30 cellular contexts compared by ENCODE assay signal in the genomic region with DNA sequence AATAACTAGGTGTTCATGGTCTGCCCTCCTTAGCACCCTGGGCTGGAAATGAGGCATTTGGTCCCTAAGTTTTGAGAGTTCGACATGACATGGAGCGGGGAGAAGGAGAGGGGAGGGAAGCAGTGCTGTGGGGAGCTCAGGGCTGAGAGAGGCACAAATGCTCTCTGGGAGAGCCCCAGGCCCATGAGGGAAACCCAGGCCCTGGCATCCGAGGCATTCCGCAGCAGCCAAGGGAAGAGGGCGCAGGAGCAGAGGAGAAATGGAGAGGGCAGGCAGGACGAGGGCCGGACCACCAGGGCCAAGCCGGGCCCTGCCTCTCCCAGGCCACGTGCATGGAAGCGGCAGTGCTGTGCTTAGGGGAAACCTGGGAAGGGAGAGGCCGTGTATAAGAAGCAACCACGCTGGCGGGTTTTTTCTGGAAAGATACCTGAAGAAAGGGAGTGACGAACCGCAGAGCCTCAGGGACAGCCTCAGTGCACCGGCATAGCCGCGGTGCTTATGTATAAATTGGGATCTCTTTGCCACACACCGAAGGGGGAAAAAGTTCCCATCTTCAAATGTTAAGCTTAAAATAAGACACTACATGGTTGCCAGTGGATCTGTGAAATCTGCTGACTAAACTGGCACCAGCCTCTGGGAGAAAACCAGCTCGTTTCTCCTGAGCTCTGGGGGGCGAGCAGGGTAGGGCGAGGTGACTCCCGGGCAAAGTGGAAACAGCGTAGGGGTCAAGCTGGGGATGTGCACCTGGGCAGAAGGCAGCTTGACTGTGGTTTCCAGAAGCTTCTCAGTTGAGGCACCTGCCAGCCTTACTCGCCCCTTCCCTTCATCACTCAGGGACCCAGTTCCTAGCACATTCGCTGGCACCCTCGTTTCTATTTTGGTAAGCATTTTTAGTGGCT.
"Had no signal": no experiment of that assay in that cellular context is flagged by ENCODE, and none has a peak within 500 bp of the region (broad histone marks: within the 10 kb centered on the region; RNA-seq: fewer than 3 reads in every experiment).

No MANE protein-coding gene starts in this region.

- H3K27me3 ChIP-seq: body of pancreas, heart left ventricle, tibial artery had no signal

- H3K9me3 Mint-ChIP-seq: activated T-cell treated with anti-CD3 and anti-CD28 coated beads, Interleukin-2, amount 50 U/mL, for 24 hours; activated T-helper 2 cell treated with anti-CD3 and anti-CD28 coated beads, Interferon-gamma antibody, Interleukin-2, Interleukin-4, amounts not matched to agents 10 μg/mL and 5 μg/mL and 100 μg/mL, durations not matched to agents 14 hours and 24 hours and 36 hours; effector memory CD8-positive, alpha-beta T cell; mesothelial cell of epicardium; stimulated activated memory B cell treated with anti-CD40 and anti-IgM and Interleukin-4, amounts not matched to agents 10 μg/mL and 1 μg/mL and 100 μg/mL, for 72 hours; stimulated activated naive CD8-positive, alpha-beta T cell treated with anti-CD3 and anti-CD28 coated beads, Interleukin-15, amount 100 ng/mL, for 72 hours had no signal

- H3K4me3 ChIP-seq: body of pancreas, coronary artery, heart left ventricle, psoas muscle, smooth muscle cell, tibial artery had no signal

- H3K9ac ChIP-seq: parathyroid adenoma had no signal

- DNase-seq: activated CD4-positive, alpha-beta T cell treated with anti-CD3 and anti-CD28 coated beads for 4 hours; activated CD4-positive, alpha-beta T cell treated with anti-CD3 and anti-CD28 coated beads, Interleukin-2, amount 50 U/mL, for 4 hours; activated CD8-positive, alpha-beta memory T cell treated with anti-CD3 and anti-CD28 coated beads, Interleukin-2, amount 50 U/mL, for 4 hours; activated naive CD4-positive, alpha-beta T cell treated with Interleukin-2 at 50 U/mL for 16 hours; activated T-cell treated with anti-CD3 and anti-CD28 coated beads, Interleukin-2, amount 50 U/mL, for 24 hours; body of pancreas; cerebellar nuclear complex; effector memory CD8-positive, alpha-beta T cell; foreskin fibroblast; left ventricle myocardium superior; mammary epithelial cell; nucleus accumbens; psoas muscle; stimulated activated CD4-positive, alpha-beta T cell treated with anti-CD3 and anti-CD28 coated beads, Interleukin-1b, Interleukin-23, amount 100 ng/mL, for 48 hours; stimulated activated CD4-positive, alpha-beta T cell treated with anti-CD3 and anti-CD28 coated beads, Interleukin-4, amount 100 ng/mL, for 4 hours; stimulated activated CD8-positive, alpha-beta memory T cell treated with anti-CD3 and anti-CD28 coated beads, Interleukin-4, amount 100 ng/mL, for 48 hours; stimulated activated naive CD8-positive, alpha-beta T cell treated with anti-CD3 and anti-CD28 coated beads, Interleukin-15, amount 100 ng/mL, for 72 hours; substantia nigra; T-helper 9 cell had no signal

- H3K27ac ChIP-seq: body of pancreas, coronary artery, heart left ventricle, parathyroid adenoma, psoas muscle, tibial artery, VCaP had no signal

- H3K27me3 Mint-ChIP-seq: activated naive CD8-positive, alpha-beta T cell; activated T-cell treated with anti-CD3 and anti-CD28 coated beads, Interleukin-2, amount 50 U/mL, for 24 hours; effector memory CD8-positive, alpha-beta T cell; stimulated activated memory B cell treated with anti-CD40 and anti-IgM and Interleukin-4, amounts not matched to agents 10 μg/mL and 1 μg/mL and 100 μg/mL, for 72 hours; stimulated activated naive CD8-positive, alpha-beta T cell treated with anti-CD3 and anti-CD28 coated beads, Interleukin-15, amount 100 ng/mL, for 72 hours had no signal

- H3K4me3 Mint-ChIP-seq: activated naive CD8-positive, alpha-beta T cell; activated T-cell treated with anti-CD3 and anti-CD28 coated beads, Interleukin-2, amount 50 U/mL, for 24 hours; effector memory CD8-positive, alpha-beta T cell; mesothelial cell of epicardium; naive thymus-derived CD4-positive, alpha-beta T cell; stimulated activated memory B cell treated with anti-CD40 and anti-IgM and Interleukin-4, amounts not matched to agents 10 μg/mL and 1 μg/mL and 100 μg/mL, for 72 hours; stimulated activated naive CD8-positive, alpha-beta T cell treated with anti-CD3 and anti-CD28 coated beads, Interleukin-15, amount 100 ng/mL, for 72 hours had no signal

- ATAC-seq: body of pancreas; effector memory CD8-positive, alpha-beta T cell; heart left ventricle; left ventricle myocardium superior; naive thymus-derived CD4-positive, alpha-beta T cell; stimulated activated memory B cell treated with anti-CD40 and anti-IgM and Interleukin-4, amounts not matched to agents 10 μg/mL and 1 μg/mL and 100 μg/mL, for 72 hours; stimulated activated naive CD8-positive, alpha-beta T cell treated with anti-CD3 and anti-CD28 coated beads, Interleukin-15, amount 100 ng/mL, for 72 hours had no signal

- H3K27ac Mint-ChIP-seq: activated naive CD8-positive, alpha-beta T cell; activated T-cell treated with anti-CD3 and anti-CD28 coated beads, Interleukin-2, amount 50 U/mL, for 24 hours; activated T-helper 2 cell treated with anti-CD3 and anti-CD28 coated beads, Interferon-gamma antibody, Interleukin-2, Interleukin-4, amounts not matched to agents 10 μg/mL and 5 μg/mL and 100 μg/mL, durations not matched to agents 14 hours and 24 hours and 36 hours; effector memory CD8-positive, alpha-beta T cell; mesothelial cell of epicardium; naive thymus-derived CD4-positive, alpha-beta T cell; stimulated activated memory B cell treated with anti-CD40 and anti-IgM and Interleukin-4, amounts not matched to agents 10 μg/mL and 1 μg/mL and 100 μg/mL, for 72 hours had no signal

- H3K9me3 ChIP-seq: body of pancreas, psoas muscle, tibial artery had no signal

- H3K4me1 Mint-ChIP-seq: mesothelial cell of epicardium; stimulated activated memory B cell treated with anti-CD40 and anti-IgM and Interleukin-4, amounts not matched to agents 10 μg/mL and 1 μg/mL and 100 μg/mL, for 72 hours; stimulated activated naive CD8-positive, alpha-beta T cell treated with anti-CD3 and anti-CD28 coated beads, Interleukin-15, amount 100 ng/mL, for 72 hours had no signal

- H3K4me1 ChIP-seq: body of pancreas, parathyroid adenoma, psoas muscle had no signal
